22 cellular contexts compared by ENCODE assay signal in the genomic region with DNA sequence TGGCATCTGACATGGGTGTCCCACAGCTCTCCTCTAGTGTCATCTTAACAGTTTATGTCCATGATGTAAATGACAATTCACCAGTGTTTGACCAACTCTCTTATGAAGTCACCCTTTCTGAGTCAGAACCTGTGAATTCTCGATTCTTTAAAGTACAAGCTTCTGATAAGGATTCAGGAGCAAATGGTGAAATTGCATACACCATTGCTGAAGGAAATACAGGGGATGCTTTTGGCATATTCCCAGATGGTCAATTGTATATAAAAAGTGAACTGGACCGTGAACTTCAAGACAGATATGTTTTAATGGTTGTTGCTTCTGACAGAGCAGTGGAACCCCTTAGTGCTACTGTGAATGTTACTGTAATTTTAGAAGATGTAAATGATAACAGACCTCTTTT. TPM values are rescaled to one million over a fixed set of nuclear protein-coding genes. Genes with fewer than 3 reads are reported as not detected.
DNase-seq lines count a peak whose midpoint lies in the region; TF ChIP-seq lines count a peak whose summit lies in the region.
"Had no signal": no experiment of that assay in that cellular context is flagged by ENCODE, and none has a peak within 500 bp of the region (broad histone marks: within the 10 kb centered on the region; RNA-seq: fewer than 3 reads in every experiment).

No MANE protein-coding gene starts in this region.

- no peak overlapping the region for H3K4me3 ChIP-seq in neural progenitor cell
- H3K4me3 ChIP-seq: PC-9, SJSA1, vagina had no signal

- peaks cover 57% of the 10 kb centered on the region for H3K4me1 Mint-ChIP-seq in neural progenitor cell

- H3K4me1 ChIP-seq in ES-I3 (ENCODE audit: insufficient read depth, low read length) = peaks cover 8% of the 10 kb centered on the region
- H3K4me1 ChIP-seq in neural progenitor cell = peaks cover 18% of the 10 kb centered on the region

- no peak overlapping the region for H3K4me3 Mint-ChIP-seq in neural progenitor cell
- H3K4me3 Mint-ChIP-seq: activated CD4-positive, alpha-beta T cell treated with anti-CD3 and anti-CD28 coated beads, Interleukin-2, amount 10 ng/mL, durations not matched to agents 24 days and 14 days; activated naive CD4-positive, alpha-beta T cell treated with anti-CD3 and anti-CD28 coated beads, Interleukin-2, amount 10 ng/mL, durations not matched to agents 7 days and 5 days; T-helper 17 cell had no signal

- H4K20me1 ChIP-seq in neural progenitor cell (ENCODE audit: low read depth) = peaks cover 19% of the 10 kb centered on the region

- no peaks in the 10 kb centered on the region for H3K36me3 ChIP-seq in ES-I3 (ENCODE audit: insufficient read depth, low read length)
- H3K36me3 ChIP-seq in neural progenitor cell = no peaks in the 10 kb centered on the region
- H3K36me3 ChIP-seq: esophagus squamous epithelium, vagina had no signal

- H3K9me3 Mint-ChIP-seq in neural progenitor cell = no peaks in the 10 kb centered on the region
- H3K9me3 Mint-ChIP-seq: activated CD4-positive, alpha-beta T cell treated with anti-CD3 and anti-CD28 coated beads, Interleukin-2, amount 10 ng/mL, durations not matched to agents 24 days and 14 days; activated naive CD4-positive, alpha-beta T cell treated with anti-CD3 and anti-CD28 coated beads, Interleukin-2, amount 10 ng/mL, durations not matched to agents 7 days and 5 days had no signal

- H3K27ac ChIP-seq in neural progenitor cell = no peak overlapping the region
- H3K27ac ChIP-seq: esophagus squamous epithelium, HL-60, PC-9, SJSA1, vagina, VCaP had no signal

- H3F3A ChIP-seq in neural progenitor cell (ENCODE audit: low read depth) = peaks cover 22% of the 10 kb centered on the region

- peaks cover 10% of the 10 kb centered on the region for H3K27me3 Mint-ChIP-seq in neural progenitor cell (ENCODE audit: insufficient read depth, low read depth)

- H3K36me3 Mint-ChIP-seq in neural progenitor cell = peaks cover 36% of the 10 kb centered on the region
- H3K36me3 Mint-ChIP-seq: activated naive CD4-positive, alpha-beta T cell treated with anti-CD3 and anti-CD28 coated beads, Interleukin-2, amount 10 ng/mL, durations not matched to agents 7 days and 5 days had no signal

- H3K27ac Mint-ChIP-seq in neural progenitor cell = no peak overlapping the region
- H3K27ac Mint-ChIP-seq: activated CD4-positive, alpha-beta T cell treated with anti-CD3 and anti-CD28 coated beads, Interleukin-2, amount 10 ng/mL, durations not matched to agents 24 days and 14 days; activated naive CD4-positive, alpha-beta T cell treated with anti-CD3 and anti-CD28 coated beads, Interleukin-2, amount 10 ng/mL, durations not matched to agents 7 days and 5 days; T-helper 17 cell had no signal

- peaks cover 87% of the 10 kb centered on the region for H3K79me2 ChIP-seq in neural progenitor cell (ENCODE audit: low read depth)

- no peaks in the 10 kb centered on the region for H3K27me3 ChIP-seq in neural progenitor cell
- H3K27me3 ChIP-seq: SJSA1, vagina had no signal

- H2AFZ ChIP-seq in neural progenitor cell (replicated peaks) = no peak overlapping the region
- H2AFZ ChIP-seq: PC-9 had no signal

- DNase-seq in amniotic epithelial cell (ENCODE audit: low read depth) (peak; percentile 12), fibroblast of peridontal ligament (ENCODE audit: extremely low read depth) (peak; percentile 39), retina (peak; percentile 28), neural progenitor cell (ENCODE audit: low spot score) (no peak), NCI-H524 (lab: John Stamatoyannopoulos, UW) (no peak), islet precursor cell (no peak)
- no peak for DNase-seq in activated T-cell treated with anti-CD3 and anti-CD28 coated beads, Interleukin-2, amount 50 U/mL, for 1 hour
- DNase-seq: activated CD4-positive, alpha-beta T cell treated with anti-CD3 and anti-CD28 coated beads, Interleukin-2, amount 10 ng/mL, durations not matched to agents 24 days and 14 days; activated naive CD4-positive, alpha-beta T cell treated with anti-CD3 and anti-CD28 coated beads, Interleukin-2, amount 10 ng/mL, durations not matched to agents 7 days and 5 days; aorta; C1 segment of cervical spinal cord; effector memory CD4-positive, alpha-beta T cell; esophagus squamous epithelium; NCI-H1417; nucleus accumbens; PC-9; T-helper 17 cell had no signal

- H3K9ac ChIP-seq in ES-I3 (ENCODE audit: low read depth, low read length) (peak overlapping the region; percentile 9; the same call in 1 of the 2 replicates), neural progenitor cell (no peak overlapping the region)

- no peak overlapping the region for H3K4me2 ChIP-seq in neural progenitor cell
- H3K4me2 ChIP-seq: PC-9 had no signal

- H3K9me3 ChIP-seq in ES-I3 (ENCODE audit: control insufficient read depth, insufficient read depth, low read length) (no peaks in the 10 kb centered on the region), neural progenitor cell (ENCODE audit: low read depth) (no peaks in the 10 kb centered on the region)
- H3K9me3 ChIP-seq: esophagus squamous epithelium, SJSA1, vagina had no signal

- no peak for TF ChIP-seq CTCF in neural progenitor cell (IDR thresholded peaks at IDR 0.05)

RNA-seq across cellular contexts. Expression of a gene that starts 4.6 kb away (rescaled TPM):
- total RNA-seq in neural progenitor cell (ENCODE audit: low replicate concordance) = 7.4 and 8.5 TPM in 2 replicates
- total RNA-seq: activated CD4-positive, alpha-beta T cell treated with anti-CD3 and anti-CD28 coated beads, Interleukin-2, amount 10 ng/mL, durations not matched to agents 24 days and 14 days had no signal

Comparison
In these comparisons a context has a peak if more than half of its experiments do, and no peak if none do; other contexts are left out.
1. DNase-seq: peak in amniotic epithelial cell (single experiment), fibroblast of peridontal ligament (single experiment) and retina (single experiment); none in neural progenitor cell (single experiment), activated T-cell treated with anti-CD3 and anti-CD28 coated beads, Interleukin-2, amount 50 U/mL, for 1 hour (single experiment), NCI-H524 (0 of 2) and islet precursor cell (single experiment).